ENCODE assay signal across 23 cellular contexts in the genomic region with DNA sequence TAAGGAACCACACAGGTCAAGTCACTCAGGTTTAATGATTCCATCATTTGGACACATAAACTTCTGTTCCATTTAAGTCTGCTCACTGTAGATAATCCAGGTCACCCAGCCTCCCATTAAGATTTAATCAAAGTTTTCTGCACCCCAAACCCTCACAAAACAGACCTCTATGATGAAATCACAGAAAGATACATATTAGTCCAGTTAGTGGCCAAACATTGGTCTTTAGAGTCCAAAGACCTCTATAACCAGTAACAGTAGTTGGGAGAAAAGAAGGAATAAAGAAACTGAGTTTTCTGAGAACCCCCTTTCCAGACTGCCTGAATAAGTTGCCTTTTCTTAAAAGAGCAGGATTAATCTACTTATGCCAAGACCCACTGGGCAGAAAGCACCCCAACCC. TPM values are rescaled to one million over a fixed set of nuclear protein-coding genes. Genes with fewer than 3 reads are reported as not detected.
DNase-seq lines count a peak whose midpoint lies in the region; ATAC-seq and TF ChIP-seq lines count a peak whose summit lies in the region.
"Had no signal": no experiment of that assay in that cellular context is flagged by ENCODE, and none has a peak within 500 bp of the region (broad histone marks: within the 10 kb centered on the region; RNA-seq: fewer than 3 reads in every experiment).

No MANE protein-coding gene starts in this region.

- H3K9ac ChIP-seq in mammary epithelial cell (ENCODE audit: insufficient read depth, low read length) (no peak overlapping the region), DND-41 (ENCODE audit: low read depth, low read length) (no peak overlapping the region), adipocyte (ENCODE audit: low read length) (no peak overlapping the region), subcutaneous abdominal adipose tissue (ENCODE audit: low read length in 5 of 5) (peak overlapping the region in 3 of 5 donors; percentile 2 to 64 (median 52))

- H3K27ac ChIP-seq in mammary epithelial cell (ENCODE audit: insufficient read depth, low read depth, low read length) (no peak overlapping the region), breast epithelium (no peak overlapping the region), DND-41 (ENCODE audit: low read length) (no peak overlapping the region), subcutaneous abdominal adipose tissue (ENCODE audit: low read depth, low read length) (peak overlapping the region; percentile 72)
- H3K27ac ChIP-seq: HL-60, Peyer's patch, SJCRH30 had no signal

- TF ChIP-seq CTCF in mammary epithelial cell (conservative IDR thresholded peaks at IDR 0.05 in 1 of 2, IDR thresholded peaks at IDR 0.05 in 1 of 2; ENCODE audit: extremely low read depth in 1 of 2, insufficient read depth in 1 of 2, low read depth in 1 of 2, low read length in 2 of 2) (no peak), breast epithelium (IDR thresholded peaks at IDR 0.05) (no peak), DND-41 (IDR thresholded peaks at IDR 0.05; ENCODE audit: borderline replicate concordance, extremely low read depth, low read length, poor library complexity, severe bottlenecking) (no peak)

- H3K4me3 ChIP-seq in mammary epithelial cell (replicated peaks in 1 of 3; ENCODE audit: insufficient read depth in 1 of 3, low read depth in 2 of 3, low read length in 3 of 3) (no peak overlapping the region), breast epithelium (no peak overlapping the region), DND-41 (ENCODE audit: low read depth in 1 of 2, low read length in 2 of 2) (no peak overlapping the region), adipocyte (ENCODE audit: low read length) (peak overlapping the region; percentile 56), subcutaneous abdominal adipose tissue (ENCODE audit: low read depth in 1 of 5, low read length in 5 of 5) (no peak overlapping the region)
- H3K4me3 ChIP-seq: GM23338, HAP-1, Peyer's patch, SJCRH30 had no signal

- peaks cover 15% of the 10 kb centered on the region for H3K4me1 ChIP-seq in mammary epithelial cell (ENCODE audit: insufficient read depth, low read length)
- peaks cover 0 to 16% of the 10 kb centered on the region in 2 donors for H3K4me1 ChIP-seq in breast epithelium
- H3K4me1 ChIP-seq in DND-41 (ENCODE audit: insufficient read depth, low read length): peaks cover 36% of the 10 kb centered on the region
- peaks cover 65% of the 10 kb centered on the region for H3K4me1 ChIP-seq in adipocyte (ENCODE audit: control insufficient read depth, insufficient read depth, low read length)
- H3K4me1 ChIP-seq in subcutaneous abdominal adipose tissue (ENCODE audit: control insufficient read depth in 5 of 5, insufficient read depth in 5 of 5, low read length in 5 of 5): peaks cover 18 to 60% (median 53%) of the 10 kb centered on the region in 5 donors

- BruUV-seq in mammary epithelial cell (replicated peaks; lab: Mats Ljungman, UMichigan): TSS peak; percentile 13

- dilution Hi-C loops in mammary epithelial cell (cut with HindIII; ENCODE audit: low sequenced_read_pairs): no loop called here

- intact Hi-C loops in mammary epithelial cell (cut with micrococcal nuclease) (no loop called here), breast epithelium (cut with DNase I; ENCODE audit: low total_unique reads) (no loop called here)

- H4K20me1 ChIP-seq in mammary epithelial cell (ENCODE audit: insufficient read depth, low read length) (no peaks in the 10 kb centered on the region), DND-41 (ENCODE audit: insufficient read depth, low read length) (peaks cover 35% of the 10 kb centered on the region)

- H3K36me3 ChIP-seq in mammary epithelial cell (ENCODE audit: insufficient read depth, low read length) (peaks cover 8% of the 10 kb centered on the region), breast epithelium (no peaks in the 10 kb centered on the region), DND-41 (ENCODE audit: insufficient read depth, low read length) (peaks cover 30% of the 10 kb centered on the region), adipocyte (ENCODE audit: control insufficient read depth, insufficient read depth, low read length, severe bottlenecking) (peaks cover 19% of the 10 kb centered on the region), subcutaneous abdominal adipose tissue (ENCODE audit: control insufficient read depth in 5 of 5, insufficient read depth in 5 of 5, low read length in 5 of 5) (peaks cover 3 to 31% (median 28%) of the 10 kb centered on the region in 5 donors)

- in situ Hi-C loops in mammary epithelial cell (cut with MboI; ENCODE audit: low sequenced_read_pairs in 2 of 2): no loop called here

- TF ChIP-seq POLR2A in breast epithelium (IDR thresholded peaks at IDR 0.05): no peak

- H3K79me2 ChIP-seq in mammary epithelial cell (ENCODE audit: insufficient read depth, low read length): peaks cover 50% of the 10 kb centered on the region
- H3K79me2 ChIP-seq in DND-41 (ENCODE audit: insufficient read depth, low read length): peaks cover 33% of the 10 kb centered on the region

- H3K9me3 ChIP-seq in mammary epithelial cell (replicated peaks; ENCODE audit: insufficient read depth, low read length) (no peaks in the 10 kb centered on the region), breast epithelium (no peaks in the 10 kb centered on the region), DND-41 (ENCODE audit: insufficient read depth, low read length, severe bottlenecking) (no peaks in the 10 kb centered on the region), adipocyte (ENCODE audit: control insufficient read depth, low read length) (no peaks in the 10 kb centered on the region), subcutaneous abdominal adipose tissue (ENCODE audit: control insufficient read depth in 5 of 5, low read length in 5 of 5) (no peaks in the 10 kb centered on the region)
- H3K9me3 ChIP-seq: HAP-1, Peyer's patch, SJCRH30 had no signal

- no peaks in the 10 kb centered on the region for H3K27me3 ChIP-seq in mammary epithelial cell (ENCODE audit: insufficient read depth, low read length)
- H3K27me3 ChIP-seq in breast epithelium: no peaks in the 10 kb centered on the region
- H3K27me3 ChIP-seq in DND-41 (ENCODE audit: insufficient read depth, low read length, poor library complexity): no peaks in the 10 kb centered on the region
- H3K27me3 ChIP-seq in adipocyte (replicated peaks; ENCODE audit: control insufficient read depth, insufficient read depth, low read length): no peaks in the 10 kb centered on the region
- no peaks in the 10 kb centered on the region for H3K27me3 ChIP-seq in subcutaneous abdominal adipose tissue (ENCODE audit: control insufficient read depth in 5 of 5, insufficient read depth in 4 of 5, low read length in 5 of 5)
- H3K27me3 ChIP-seq: Peyer's patch, SJCRH30 had no signal

- H2AFZ ChIP-seq in mammary epithelial cell (ENCODE audit: low read depth, low read length) (no peak overlapping the region), DND-41 (ENCODE audit: low read depth, low read length) (no peak overlapping the region)
- H2AFZ ChIP-seq: GM23338 had no signal

- no peak overlapping the region for H3K4me2 ChIP-seq in mammary epithelial cell (ENCODE audit: insufficient read depth, low read depth, low read length)
- peak overlapping the region; percentile 10; the same call in 1 of the 2 replicates for H3K4me2 ChIP-seq in DND-41 (ENCODE audit: insufficient read depth, low read length)
- H3K4me2 ChIP-seq: GM23338 had no signal

- ATAC-seq in DND-41 (ENCODE audit: insufficient read depth, low read depth): no peak
- ATAC-seq in HG03095 (IDR thresholded peaks at IDR 0.05; ENCODE audit: unreplicated experiment): no peak
- ATAC-seq: GM23338, HepG2 had no signal

- DNase-seq in mammary epithelial cell: no peak
- DNase-seq in breast epithelium (ENCODE audit: low spot score in 2 of 2): no peak
- no peak for DNase-seq in DND-41
- no peak for DNase-seq in adipocyte (ENCODE audit: low read depth)
- DNase-seq in inferior parietal cortex (ENCODE audit: extremely low spot score): no peak
- no peak for DNase-seq in OCI-M2 (lab: John Stamatoyannopoulos, UW; ENCODE audit: unreplicated experiment)
- DNase-seq: DMS153, KBM-7, NCI-H1092, NCI-H1436, NCI-H187 treated with DMSO at 0.1 percent for 48 hours, NCI-H510A, Peyer's patch, SJCRH30 had no signal

- CTCF ChIA-PET in mammary epithelial cell (lab: Charles Lee; ENCODE audit: low non-redundant PET): no interaction called here

RNA-seq across cellular contexts. Expression of a gene that starts 4.8 kb away (rescaled TPM):
- total RNA-seq in mammary epithelial cell: 10 to 100 TPM; 22.3 to 25.4 TPM
- 7.4 TPM for polyA plus RNA-seq in mammary epithelial cell
- 25.9 TPM for polyA minus RNA-seq in mammary epithelial cell
- 10 to 100 TPM; 17.8 to 23.6 (median 19.0) TPM for total RNA-seq in breast epithelium

RNA-seq across cellular contexts. Expression of a gene that starts 7.6 kb away (rescaled TPM):
- 100 to 1,000 TPM; 183 to 196 TPM for total RNA-seq in mammary epithelial cell
- polyA plus RNA-seq in mammary epithelial cell: 400 TPM
- 182 TPM for polyA minus RNA-seq in mammary epithelial cell
- 100 to 1,000 TPM; 134 to 154 (median 149) TPM for total RNA-seq in breast epithelium

RNA-seq across cellular contexts. Expression of a gene that starts 12.9 kb away (rescaled TPM):
- total RNA-seq in mammary epithelial cell (1 to 10 TPM in 1 of 2 donors, under 1 TPM in 1; 0.52 to 2.8 TPM), breast epithelium (1 to 10 TPM in 1 of 3 donors, under 1 TPM in 1, not detected in 1; 0.64 to 1.8 TPM)
- polyA plus RNA-seq in mammary epithelial cell: 1.1 TPM
- polyA minus RNA-seq in mammary epithelial cell: not detected
- polyA plus RNA-seq: GM23338 had no signal

RNA-seq across cellular contexts. Expression of a gene that starts 37.3 kb away (rescaled TPM):
- total RNA-seq in mammary epithelial cell (not detected), breast epithelium (not detected)
- not detected for polyA plus RNA-seq in mammary epithelial cell
- polyA minus RNA-seq in mammary epithelial cell: not detected
- total RNA-seq: A172, Daoy, GM23338, HepG2, SJCRH30 had no signal
- polyA plus RNA-seq: AG04450, GM23338, HepG2 had no signal

Comparison
In these comparisons a context has a peak if more than half of its experiments do, and no peak if none do; other contexts are left out.
1. H3K9ac ChIP-seq: peak in subcutaneous abdominal adipose tissue (3 of 5); none in mammary epithelial cell (single experiment), DND-41 (single experiment) and adipocyte (single experiment).